In the genomic region with DNA sequence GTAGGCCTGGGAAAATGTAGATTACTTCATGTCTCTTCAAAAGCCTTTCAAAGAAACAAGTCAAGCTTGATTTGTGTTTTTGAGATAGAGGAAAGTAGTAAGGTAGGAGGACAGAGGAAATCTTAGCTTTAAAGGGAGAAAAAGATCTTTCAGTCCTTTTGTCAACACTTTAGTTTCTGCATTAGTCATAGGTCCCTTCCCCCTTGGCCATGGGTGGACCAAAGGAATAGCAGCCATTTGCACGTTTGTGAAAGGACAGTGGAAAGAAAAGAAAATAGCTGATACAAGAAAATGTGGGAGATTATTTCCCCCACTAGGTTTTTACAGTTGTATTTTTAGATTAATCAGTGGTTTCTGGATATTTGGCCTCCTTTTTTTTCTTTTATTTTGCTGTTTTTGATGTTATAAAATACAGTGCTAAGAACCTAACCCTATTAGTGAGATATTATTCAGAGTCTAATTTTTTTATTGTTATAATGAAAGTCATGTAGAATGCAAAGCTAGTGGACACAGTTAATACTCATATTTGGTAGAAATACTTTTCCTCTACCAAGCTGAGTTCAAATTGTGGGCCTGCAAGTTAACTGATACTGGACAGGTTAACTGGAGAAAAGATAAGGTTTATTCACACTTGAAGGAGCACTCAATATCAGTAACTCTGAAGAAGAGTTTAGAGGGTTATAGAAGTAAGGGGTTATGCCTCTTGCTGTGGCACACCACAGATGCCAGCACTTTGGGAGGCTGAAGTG, we compare ENCODE assay signal across 11 cellular contexts.
DNase-seq lines count a peak whose midpoint lies in the region; ATAC-seq and TF ChIP-seq lines count a peak whose summit lies in the region.
"Had no signal": no experiment of that assay in that cellular context is flagged by ENCODE, and none has a peak within 500 bp of the region (broad histone marks: within the 10 kb centered on the region; RNA-seq: fewer than 3 reads in every experiment).

No MANE protein-coding gene starts in this region.

- intact Hi-C loops in mammary epithelial cell (cut with micrococcal nuclease): loop anchor here (10.0 kb wide), 1 partner anchor 426 kb away; no protein-coding TSS in a partner anchor

- H3K9me3 Mint-ChIP-seq in activated CD4-positive, alpha-beta T cell treated with anti-CD3 and anti-CD28 coated beads, Interleukin-2, amount 10 ng/mL, durations not matched to agents 7 days and 5 days: peaks cover 3% of the 10 kb centered on the region
- no peaks in the 10 kb centered on the region for H3K9me3 Mint-ChIP-seq in stimulated activated effector memory CD8-positive, alpha-beta T cell treated with anti-CD3 and anti-CD28 coated beads, Interleukin-12 subunit alpha, Interleukin-12 subunit beta, amount 100 ng/mL, for 72 hours

- peaks cover 67% of the 10 kb centered on the region for H3K4me1 Mint-ChIP-seq in activated CD4-positive, alpha-beta T cell treated with anti-CD3 and anti-CD28 coated beads, Interleukin-2, amount 10 ng/mL, durations not matched to agents 7 days and 5 days
- peaks cover 65% of the 10 kb centered on the region for H3K4me1 Mint-ChIP-seq in stimulated activated effector memory CD8-positive, alpha-beta T cell treated with anti-CD3 and anti-CD28 coated beads, Interleukin-12 subunit alpha, Interleukin-12 subunit beta, amount 100 ng/mL, for 72 hours

- H3K4me1 ChIP-seq in KMS-11 (ENCODE audit: low read depth, poor library complexity, severe bottlenecking) (peaks cover 48% of the 10 kb centered on the region), mammary epithelial cell (ENCODE audit: insufficient read depth, low read length) (peaks cover 4% of the 10 kb centered on the region)
- H3K4me1 ChIP-seq: gastrocnemius medialis had no signal

- H3K4me2 ChIP-seq in KMS-11 (peak overlapping the region; percentile 68; the same call in 1 of the 2 replicates), mammary epithelial cell (ENCODE audit: insufficient read depth, low read depth, low read length) (no peak overlapping the region)

- H2AFZ ChIP-seq in KMS-11 (ENCODE audit: low read depth) (no peak overlapping the region), mammary epithelial cell (ENCODE audit: low read depth, low read length) (no peak overlapping the region)

- peak overlapping the region; percentile 89 for H3K27ac Mint-ChIP-seq in activated CD4-positive, alpha-beta T cell treated with anti-CD3 and anti-CD28 coated beads, Interleukin-2, amount 10 ng/mL, durations not matched to agents 7 days and 5 days
- H3K27ac Mint-ChIP-seq in stimulated activated effector memory CD8-positive, alpha-beta T cell treated with anti-CD3 and anti-CD28 coated beads, Interleukin-12 subunit alpha, Interleukin-12 subunit beta, amount 100 ng/mL, for 72 hours: peak overlapping the region; percentile 8

- no TSS peak for BruUV-seq in mammary epithelial cell (replicated peaks; lab: Mats Ljungman, UMichigan)

- WGBS in mammary epithelial cell (ENCODE audit: low coverage, missing lambda C conversion rate): 80% methylated on average over 1 of the region's 1 CpG

- H3K27me3 Mint-ChIP-seq in activated CD4-positive, alpha-beta T cell treated with anti-CD3 and anti-CD28 coated beads, Interleukin-2, amount 10 ng/mL, durations not matched to agents 7 days and 5 days: no peaks in the 10 kb centered on the region

- peaks cover 5% of the 10 kb centered on the region; the same call in 1 of the 2 replicates for H4K20me1 ChIP-seq in KMS-11 (ENCODE audit: insufficient read depth)
- no peaks in the 10 kb centered on the region for H4K20me1 ChIP-seq in mammary epithelial cell (ENCODE audit: insufficient read depth, low read length)

- no peak for ATAC-seq in stimulated activated effector memory CD8-positive, alpha-beta T cell treated with anti-CD3 and anti-CD28 coated beads, Interleukin-12 subunit alpha, Interleukin-12 subunit beta, amount 100 ng/mL, for 72 hours
- ATAC-seq: gastrocnemius medialis had no signal

- no peak for DNase-seq in activated CD4-positive, alpha-beta T cell treated with anti-CD3 and anti-CD28 coated beads, Interleukin-2, amount 10 ng/mL, durations not matched to agents 7 days and 5 days
- no peak for DNase-seq in activated CD4-positive, alpha-beta T cell treated with anti-CD3 and anti-CD28 coated beads, Interleukin-2, amount 50 U/mL, for 48 hours
- DNase-seq in mammary epithelial cell (peak; percentile 12), NCI-H2081 treated with DMSO at 0.1 percent for 48 hours (lab: John Stamatoyannopoulos, UW) (no peak), NCI-H2171 treated with DMSO at 0.1 percent for 48 hours (lab: John Stamatoyannopoulos, UW) (no peak)
- no peak for DNase-seq in stimulated activated effector memory CD8-positive, alpha-beta T cell treated with anti-CD3 and anti-CD28 coated beads, Interleukin-12 subunit alpha, Interleukin-12 subunit beta, amount 100 ng/mL, for 72 hours (ENCODE audit: low spot score in 2 of 2)
- DNase-seq in stimulated activated CD4-positive, alpha-beta T cell treated with anti-CD3 and anti-CD28 coated beads, Interleukin-2, amount 100 ng/mL, for 24 hours: no peak
- DNase-seq: activated gamma-delta T cell, gastrocnemius medialis, MV-4-11 had no signal

- peak overlapping the region; percentile 55 for H3K4me3 Mint-ChIP-seq in activated CD4-positive, alpha-beta T cell treated with anti-CD3 and anti-CD28 coated beads, Interleukin-2, amount 10 ng/mL, durations not matched to agents 7 days and 5 days
- H3K4me3 Mint-ChIP-seq in stimulated activated effector memory CD8-positive, alpha-beta T cell treated with anti-CD3 and anti-CD28 coated beads, Interleukin-12 subunit alpha, Interleukin-12 subunit beta, amount 100 ng/mL, for 72 hours: peak overlapping the region; percentile 5

- dilution Hi-C loops in mammary epithelial cell (cut with HindIII; ENCODE audit: low sequenced_read_pairs): loop anchor here (5.0 kb wide), 1 partner anchor 62 kb away; no protein-coding TSS in a partner anchor

- peaks cover 35% of the 10 kb centered on the region for H3K36me3 Mint-ChIP-seq in activated CD4-positive, alpha-beta T cell treated with anti-CD3 and anti-CD28 coated beads, Interleukin-2, amount 10 ng/mL, durations not matched to agents 7 days and 5 days (ENCODE audit: low read depth)
- H3K36me3 Mint-ChIP-seq in stimulated activated effector memory CD8-positive, alpha-beta T cell treated with anti-CD3 and anti-CD28 coated beads, Interleukin-12 subunit alpha, Interleukin-12 subunit beta, amount 100 ng/mL, for 72 hours: peaks cover 39% of the 10 kb centered on the region

- H3K9ac ChIP-seq in KMS-11 (no peak overlapping the region), mammary epithelial cell (ENCODE audit: insufficient read depth, low read length) (no peak overlapping the region)

- H3K27me3 ChIP-seq in KMS-11 (ENCODE audit: insufficient read depth, low read depth) (no peaks in the 10 kb centered on the region), mammary epithelial cell (ENCODE audit: insufficient read depth, low read length) (no peaks in the 10 kb centered on the region)
- H3K27me3 ChIP-seq: gastrocnemius medialis had no signal

- H3K79me2 ChIP-seq in KMS-11 (ENCODE audit: insufficient read depth, low read depth) (no peaks in the 10 kb centered on the region; the same call in 1 of the 2 replicates), mammary epithelial cell (ENCODE audit: insufficient read depth, low read length) (peaks cover 6% of the 10 kb centered on the region)

- in situ Hi-C loops in mammary epithelial cell (cut with MboI; ENCODE audit: low sequenced_read_pairs in 2 of 2): no loop called here

- no peaks in the 10 kb centered on the region for H3K9me3 ChIP-seq in mammary epithelial cell (replicated peaks; ENCODE audit: insufficient read depth, low read length)
- H3K9me3 ChIP-seq: gastrocnemius medialis had no signal

- CTCF ChIA-PET in activated CD4-positive, alpha-beta T cell treated with anti-CD3 and anti-CD28 coated beads, Interleukin-2, amount 10 ng/mL, durations not matched to agents 7 days and 5 days (lab: Charles Lee): interaction anchor here (0.7 to 1.7 kb wide), 4 partner anchors 10 to 264 kb away, joined by 4 to 6 read pairs (median 6); a partner anchor contains a TSS
- CTCF ChIA-PET in mammary epithelial cell (lab: Charles Lee; ENCODE audit: low non-redundant PET): no interaction called here

- H3K4me3 ChIP-seq in KMS-11 (IDR thresholded peaks at IDR 0.05; ENCODE audit: insufficient read depth, low read depth, low read length): no peak overlapping the region
- H3K4me3 ChIP-seq in mammary epithelial cell (replicated peaks in 1 of 3; ENCODE audit: insufficient read depth in 1 of 3, low read depth in 2 of 3, low read length in 3 of 3): no peak overlapping the region
- H3K4me3 ChIP-seq: gastrocnemius medialis had no signal

- H3K27ac ChIP-seq in KMS-11: no peak overlapping the region
- H3K27ac ChIP-seq in mammary epithelial cell (ENCODE audit: insufficient read depth, low read depth, low read length): no peak overlapping the region
- H3K27ac ChIP-seq: gastrocnemius medialis had no signal

- no peaks in the 10 kb centered on the region for H3K36me3 ChIP-seq in KMS-11 (ENCODE audit: insufficient read depth)
- peaks cover 3% of the 10 kb centered on the region for H3K36me3 ChIP-seq in mammary epithelial cell (ENCODE audit: insufficient read depth, low read length)

- POLR2A ChIA-PET in activated CD4-positive, alpha-beta T cell treated with anti-CD3 and anti-CD28 coated beads, Interleukin-2, amount 10 ng/mL, durations not matched to agents 7 days and 5 days (lab: Charles Lee): interaction anchor here (0.6 to 0.7 kb wide), 2 partner anchors 218 to 224 kb away, joined by 3 to 4 read pairs; no protein-coding TSS in a partner anchor

- no peak for TF ChIP-seq CTCF in KMS-11 (conservative IDR thresholded peaks at IDR 0.05; ENCODE audit: low read depth, low read length)
- TF ChIP-seq CTCF in mammary epithelial cell (conservative IDR thresholded peaks at IDR 0.05 in 1 of 2, IDR thresholded peaks at IDR 0.05 in 1 of 2; ENCODE audit: extremely low read depth in 1 of 2, insufficient read depth in 1 of 2, low read depth in 1 of 2, low read length in 2 of 2): no peak
